In genomic region chr12:2783936-2784600, GRCh38 we compare ENCODE assay signal across 8 cellular contexts. TPM values are rescaled to one million over a fixed set of nuclear protein-coding genes. Genes with fewer than 3 reads are reported as not detected.
DNase-seq lines count a peak whose midpoint lies in the region; ATAC-seq and TF ChIP-seq lines count a peak whose summit lies in the region.

No MANE protein-coding gene starts in this region.

- WGBS in esophagus squamous epithelium, 2 donors, result 14 to 21% methylated on average over 14 to 18 of the region's 25 CpGs

- H3K4me2 ChIP-seq in HCT116 (ENCODE audit: low read length), result peak overlapping the region; percentile 85

- no TSS peak for BruUV-seq in HCT116 (replicated peaks; lab: Mats Ljungman, UMichigan)

- no peaks in the 10 kb centered on the region for H3K36me3 Mint-ChIP-seq in activated T-cell treated with anti-CD3 and anti-CD28 coated beads, Interleukin-2, amount 50 U/mL, for 24 hours (ENCODE audit: low read depth)
- H3K36me3 Mint-ChIP-seq in naive B cell, result no peaks in the 10 kb centered on the region

- H3K9me3 ChIP-seq in HCT116 (ENCODE audit: control insufficient read depth in 1 of 2, insufficient read depth in 1 of 2, low read depth in 1 of 2, low read length in 2 of 2) (no peaks in the 10 kb centered on the region), esophagus squamous epithelium (no peaks in the 10 kb centered on the region)

- H3K79me2 ChIP-seq in HCT116 (ENCODE audit: insufficient read depth, low read length), result no peaks in the 10 kb centered on the region

- H3K4me1 ChIP-seq in HCT116 (ENCODE audit: control insufficient read depth in 1 of 2, insufficient read depth in 2 of 2, low read length in 2 of 2) (peaks cover 0 to 12% of the 10 kb centered on the region in 2 experiments; a peak in 3 of 4 replicates), esophagus squamous epithelium (peaks cover 5 to 14% (median 8%) of the 10 kb centered on the region in 3 donors)

- CTCF ChIA-PET in BJ (lab: Yijun Ruan, JAX) (interaction anchor here (0.6 to 3.0 kb wide), 31 partner anchors 8 to 992 kb away, joined by 3 to 31 read pairs (median 3); partner anchors contain the start of gene ITFG2), HCT116 (lab: Charles Lee) (interaction anchor here (0.6 to 3.2 kb wide), 17 partner anchors 8 to 258 kb away, joined by 3 to 30 read pairs (median 5); partner anchors contain the start of genes FKBP4 and ITFG2)

- RAD21 ChIA-PET in HCT116 (lab: Charles Lee; ENCODE audit: low non-redundant PET in 1 of 2, low total read pairs in 2 of 2, uncharacterized antibody in 2 of 2, unreplicated experiment in 2 of 2), result interaction anchor here in 1 of 2 experiments (0.7 to 1.4 kb wide), 3 partner anchors 32 to 101 kb away, joined by 3 to 4 read pairs (median 4); no protein-coding TSS in a partner anchor

- H3K27me3 ChIP-seq in BJ (ENCODE audit: control insufficient read depth, insufficient read depth, low read length) (peaks cover 22% of the 10 kb centered on the region), HCT116 (ENCODE audit: insufficient read depth, low read length) (no peaks in the 10 kb centered on the region; the same call in 1 of the 2 replicates), esophagus squamous epithelium (peaks cover 0 to 27% (median 0%) of the 10 kb centered on the region in 4 donors)

- H2AFZ ChIP-seq in HCT116 (ENCODE audit: low read depth, low read length, poor library complexity, severe bottlenecking), result peak overlapping the region; percentile 99

- H3K4me1 Mint-ChIP-seq in activated T-cell treated with anti-CD3 and anti-CD28 coated beads, Interleukin-2, amount 50 U/mL, for 24 hours (ENCODE audit: low read depth), result peaks cover 8% of the 10 kb centered on the region
- peaks cover 12 to 16% (median 14%) of the 10 kb centered on the region in 3 donors for H3K4me1 Mint-ChIP-seq in naive B cell

- TF ChIP-seq POLR2A in HCT116 (IDR thresholded peaks at IDR 0.05; ENCODE audit: borderline replicate concordance, extremely low read depth, insufficient read depth, insufficient read length) (no peak), esophagus squamous epithelium (IDR thresholded peaks at IDR 0.05) (no peak)

- no peak overlapping the region for H3K9ac ChIP-seq in HCT116 (ENCODE audit: low read length)

- DNase-seq in BJ (ENCODE audit: low read depth) (no peak), HCT116 (ENCODE audit: low read depth, low spot score) (peak; percentile 23), NCI-H774 (lab: John Stamatoyannopoulos, UW) (peak; percentile 76), esophagus squamous epithelium (lab: John Stamatoyannopoulos, UW) (no peak), naive B cell (peak; percentile 35)
- DNase-seq in activated T-cell treated with anti-CD3 and anti-CD28 coated beads, Interleukin-2, amount 50 U/mL, for 24 hours, result peak; percentile 72

- no peaks in the 10 kb centered on the region for H3K9me2 ChIP-seq in HCT116 (ENCODE audit: insufficient read depth)

- H3K27ac Mint-ChIP-seq in activated T-cell treated with anti-CD3 and anti-CD28 coated beads, Interleukin-2, amount 50 U/mL, for 24 hours, result no peak overlapping the region
- H3K27ac Mint-ChIP-seq in naive B cell, result peak overlapping the region in 2 of 6 donors; percentile 44 to 49

- peak; percentile 94 for TF ChIP-seq CTCF in BJ (IDR thresholded peaks at IDR 0.05; ENCODE audit: insufficient read depth, low read depth, low read length)
- peak; percentile 68 to 94 (median 89) for TF ChIP-seq CTCF in HCT116 (IDR thresholded peaks at IDR 0.05 in 2 of 3, conservative IDR thresholded peaks at IDR 0.05 in 1 of 3; ENCODE audit: borderline replicate concordance in 1 of 3, insufficient read depth in 1 of 3, low read depth in 2 of 3, low read length in 2 of 3)
- TF ChIP-seq CTCF in esophagus squamous epithelium (IDR thresholded peaks at IDR 0.05), result peak; percentile 60 to 85 (median 76)

- POLR2A ChIA-PET in BJ (lab: Charles Lee), result no interaction called here
- POLR2A ChIA-PET in HCT116 (lab: Charles Lee), result interaction anchor here (1.4 kb wide), 1 partner anchor 12 kb away, joined by 3 read pairs; no protein-coding TSS in a partner anchor

- H3K36me3 ChIP-seq in BJ (ENCODE audit: control insufficient read depth, insufficient read depth, low read length) (no peaks in the 10 kb centered on the region), HCT116 (ENCODE audit: control insufficient read depth in 1 of 2, insufficient read depth in 2 of 2, low read length in 2 of 2) (no peaks in the 10 kb centered on the region), esophagus squamous epithelium (no peaks in the 10 kb centered on the region)

- H3K27me3 Mint-ChIP-seq in activated T-cell treated with anti-CD3 and anti-CD28 coated beads, Interleukin-2, amount 50 U/mL, for 24 hours, result peaks cover 20% of the 10 kb centered on the region
- H3K27me3 Mint-ChIP-seq in naive B cell, result peaks cover 15 to 23% (median 16%) of the 10 kb centered on the region in 3 donors

- H3K27ac ChIP-seq in HCT116 (ENCODE audit: low read depth, low read length) (no peak overlapping the region; the same call in 1 of the 2 replicates), esophagus squamous epithelium (no peak overlapping the region), temporal lobe (ENCODE audit: low read depth, low read length) (peak overlapping the region; percentile 60)

- peak overlapping the region; percentile 73 for H3K4me3 Mint-ChIP-seq in activated T-cell treated with anti-CD3 and anti-CD28 coated beads, Interleukin-2, amount 50 U/mL, for 24 hours
- H3K4me3 Mint-ChIP-seq in naive B cell, result peak overlapping the region; percentile 68 to 91 (median 86)

- no peaks in the 10 kb centered on the region for H3K9me3 Mint-ChIP-seq in activated T-cell treated with anti-CD3 and anti-CD28 coated beads, Interleukin-2, amount 50 U/mL, for 24 hours
- no peaks in the 10 kb centered on the region for H3K9me3 Mint-ChIP-seq in naive B cell

- TF ChIP-seq RAD21 in HCT116 (IDR thresholded peaks at IDR 0.05; ENCODE audit: low read depth), result peak; percentile 73

- no peak overlapping the region for H3K4me3 ChIP-seq in BJ (ENCODE audit: low read depth, low read length)
- H3K4me3 ChIP-seq in HCT116 (replicated peaks in 1 of 2; ENCODE audit: low read depth in 1 of 2, low read length in 2 of 2), result peak overlapping the region; percentile 30 to 45
- peak overlapping the region in 2 of 4 donors; percentile 24 to 54 for H3K4me3 ChIP-seq in esophagus squamous epithelium

- intact Hi-C loops in HCT116 (cut with micrococcal nuclease) (loop anchor here (1.0 to 2.0 kb wide), 2 partner anchors 44 to 101 kb away; no protein-coding TSS in a partner anchor), esophagus squamous epithelium (cut with DNase I) (no loop called here)

- H4K20me1 ChIP-seq in HCT116 (ENCODE audit: insufficient read depth), result no peaks in the 10 kb centered on the region

- ATAC-seq in HCT116, result peak; percentile 98
- ATAC-seq in naive B cell (ENCODE audit: low read depth in 2 of 2), result peak; percentile 72 to 80
- ATAC-seq in HG03135 (IDR thresholded peaks at IDR 0.05; ENCODE audit: unreplicated experiment), result no peak

TF ChIP-seq in HCT116, 20 proteins besides CTCF, POLR2A, EP300 and RAD21:
- no peak for TF ChIP-seq ZFX (IDR thresholded peaks at IDR 0.05)
- TF ChIP-seq SRF (IDR thresholded peaks at IDR 0.05; ENCODE audit: low read depth), result no peak

RNA-seq across cellular contexts. Expression of gene FKBP4, which starts 10.7 kb away (rescaled TPM):
- polyA plus RNA-seq in BJ (2011; rRNA removed) (27.1 and 32.4 TPM in 2 replicates), naive B cell (ENCODE audit: low read depth in 6 of 6) (10 to 100 TPM; 29.4 to 40.7 (median 37.4) TPM)
- polyA minus RNA-seq in BJ (2011; rRNA and poly(A)+ RNA removed), result 23.7 and 29.4 TPM in 2 replicates
- total RNA-seq in HCT116 (2021; ENCODE audit: unreplicated experiment) (178 TPM), esophagus squamous epithelium (10 to 100 TPM; 55.9 to 86.2 (median 62.8) TPM), temporal lobe (35.7 TPM)
- polyA plus RNA-seq in HCT116 (2012), result 92.9 and 116 TPM in 2 replicates

RNA-seq across cellular contexts. Expression of gene ITFG2, which starts 28.4 kb away (rescaled TPM):
- polyA plus RNA-seq in BJ (2011; rRNA removed) (21.9 and 27.6 TPM in 2 replicates), naive B cell (ENCODE audit: low read depth in 6 of 6) (100 to 1,000 TPM in 2 of 6 donors, 10 to 100 TPM in 4; 66.7 to 108 (median 74.7) TPM)
- polyA minus RNA-seq in BJ (2011; rRNA and poly(A)+ RNA removed), result 27.2 and 30.3 TPM in 2 replicates
- total RNA-seq in HCT116 (2021; ENCODE audit: unreplicated experiment) (24.6 TPM), esophagus squamous epithelium (10 to 100 TPM; 14.3 to 27.5 (median 15.7) TPM), temporal lobe (11.3 TPM)
- polyA plus RNA-seq in HCT116 (2012), result 25.9 and 27.9 TPM in 2 replicates

RNA-seq across cellular contexts. Expression of gene NRIP2, which starts 50.8 kb away (rescaled TPM):
- not detected in 2 replicates for polyA plus RNA-seq in BJ (2011; rRNA removed)
- polyA minus RNA-seq in BJ (2011; rRNA and poly(A)+ RNA removed), result not detected in 2 replicates
- not detected for total RNA-seq in HCT116 (2021; ENCODE audit: unreplicated experiment)
- polyA plus RNA-seq in HCT116 (2012), result 0.55 and 0.64 TPM in 2 replicates
- 1 to 10 TPM in 1 of 4 donors, under 1 TPM in 1, not detected in 2; 0.38 to 1.6 TPM for total RNA-seq in esophagus squamous epithelium
- polyA plus RNA-seq in naive B cell (ENCODE audit: low read depth in 6 of 6), result 1 to 10 TPM in 4 of 6 donors, under 1 TPM in 2; 0.47 to 1.9 (median 1.1) TPM
- total RNA-seq in temporal lobe, result 0.25 TPM

Comparison
In these comparisons a context has a peak if more than half of its experiments do, and no peak if none do; other contexts are left out.
1. DNase-seq: peak in HCT116 (single experiment), NCI-H774 (single experiment), activated T-cell treated with anti-CD3 and anti-CD28 coated beads, Interleukin-2, amount 50 U/mL, for 24 hours (single experiment) and naive B cell (single experiment); none in BJ (single experiment) and esophagus squamous epithelium (single experiment).
2. Peak in every context shown above with its lines, with median percentiles within 50 percentile points of each other: CTCF ChIP-seq.